17 cellular contexts compared by ENCODE assay signal in genomic region chr12:6188954-6189353, GRCh38. TPM values are rescaled to one million over a fixed set of nuclear protein-coding genes. Genes with fewer than 3 reads are reported as not detected.
DNase-seq lines count a peak whose midpoint lies in the region; ATAC-seq and TF ChIP-seq lines count a peak whose summit lies in the region.
"Had no signal": no experiment of that assay in that cellular context is flagged by ENCODE, and none has a peak within 500 bp of the region (broad histone marks: within the 10 kb centered on the region; RNA-seq: fewer than 3 reads in every experiment).

No MANE protein-coding gene starts in this region.

- H3K9me2 ChIP-seq in MM.1S (replicated peaks; ENCODE audit: insufficient read depth, low read length) = no peaks in the 10 kb centered on the region
- H3K9me2 ChIP-seq: SK-N-SH had no signal

- H3K4me3 ChIP-seq in DND-41 (ENCODE audit: low read depth in 1 of 2, low read length in 2 of 2) (no peak overlapping the region), thymus (ENCODE audit: low read length) (no peak overlapping the region), MM.1S (ENCODE audit: low read length) (no peak overlapping the region)

- H3K4me1 ChIP-seq in DND-41 (ENCODE audit: insufficient read depth, low read length) (no peaks in the 10 kb centered on the region), thymus (ENCODE audit: control insufficient read depth, insufficient read depth, low read length) (peaks cover 20% of the 10 kb centered on the region), MM.1S (ENCODE audit: low read length) (peaks cover under 1% of the 10 kb centered on the region; the same call in 1 of the 2 replicates)

- H2AFZ ChIP-seq in DND-41 (ENCODE audit: low read depth, low read length) = no peak overlapping the region
- no peak overlapping the region for H2AFZ ChIP-seq in MM.1S (ENCODE audit: low read length)

- no peaks in the 10 kb centered on the region for H3K9me3 ChIP-seq in DND-41 (ENCODE audit: insufficient read depth, low read length, severe bottlenecking)
- H3K9me3 ChIP-seq in thymus (ENCODE audit: control insufficient read depth) = no peaks in the 10 kb centered on the region
- no peaks in the 10 kb centered on the region for H3K9me3 ChIP-seq in MM.1S (replicated peaks; ENCODE audit: insufficient read depth, low read length)
- H3K9me3 ChIP-seq: SK-N-SH had no signal

- H3K36me3 Mint-ChIP-seq in WTC11 (no peaks in the 10 kb centered on the region), naive B cell (no peaks in the 10 kb centered on the region)

- ATAC-seq in DND-41 (ENCODE audit: insufficient read depth, low read depth) (0 out of 3 replicates have a peak, but pooled peaks have one; percentile 12), WTC11 (no peak), naive B cell (ENCODE audit: low read depth in 2 of 2) (peak; percentile 77 to 80)
- ATAC-seq: Panc1 had no signal

- no peaks in the 10 kb centered on the region for H3F3A ChIP-seq in MM.1S (ENCODE audit: insufficient read depth, low read length)

- 9% methylated on average over 4 of the region's 4 CpGs for WGBS in thymus

- H3K27me3 Mint-ChIP-seq in WTC11 (ENCODE audit: low read depth) (no peaks in the 10 kb centered on the region; the same call in 1 of the 2 replicates), naive B cell (peaks cover 32 to 42% (median 41%) of the 10 kb centered on the region in 3 donors)

- POLR2A ChIA-PET in WTC11 (lab: Charles Lee) = no interaction called here

- CTCF ChIA-PET in WTC11 (lab: Charles Lee) = interaction anchor here (0.7 to 1.6 kb wide), 5 partner anchors 88 to 133 kb away, joined by 3 to 4 read pairs (median 3); no protein-coding TSS in a partner anchor

- no peaks in the 10 kb centered on the region for H3K36me3 ChIP-seq in DND-41 (ENCODE audit: insufficient read depth, low read length)
- H3K36me3 ChIP-seq in thymus (ENCODE audit: control insufficient read depth, insufficient read depth) = no peaks in the 10 kb centered on the region
- H3K36me3 ChIP-seq in MM.1S (replicated peaks; ENCODE audit: insufficient read depth, low read length) = no peaks in the 10 kb centered on the region

- H3K27ac Mint-ChIP-seq in WTC11 = 0 out of 2 replicates have a peak overlapping the region, but pooled peaks have one; percentile 23
- H3K27ac Mint-ChIP-seq in naive B cell = peak overlapping the region in 1 of 6 donors; percentile 77

- no peak for TF ChIP-seq CTCF in DND-41 (IDR thresholded peaks at IDR 0.05; ENCODE audit: borderline replicate concordance, extremely low read depth, low read length, poor library complexity, severe bottlenecking)
- no peak for TF ChIP-seq CTCF in WTC11 (IDR thresholded peaks at IDR 0.05)
- no peak for TF ChIP-seq CTCF in MM.1S (IDR thresholded peaks at IDR 0.05; ENCODE audit: low read length)

- H3K4me1 Mint-ChIP-seq in WTC11 (peaks cover 34% of the 10 kb centered on the region), naive B cell (peaks cover 16 to 32% (median 16%) of the 10 kb centered on the region in 3 donors)

- H3K27ac ChIP-seq in DND-41 (ENCODE audit: low read length) (no peak overlapping the region), thymus (ENCODE audit: low read depth) (peak overlapping the region; percentile 69), MM.1S (ENCODE audit: low read length) (no peak overlapping the region)

- H3K4me3 Mint-ChIP-seq in WTC11 (no peak overlapping the region), naive B cell (peak overlapping the region in 1 of 8 donors; percentile 43)

- H4K20me1 ChIP-seq in DND-41 (ENCODE audit: insufficient read depth, low read length) (no peaks in the 10 kb centered on the region), MM.1S (ENCODE audit: insufficient read depth, low read length) (no peaks in the 10 kb centered on the region)

- DNase-seq in DND-41 = no peak
- no peak for DNase-seq in WTC11 (ENCODE audit: low spot score)
- peak; percentile 41 for DNase-seq in naive B cell
- no peak for DNase-seq in mucosa of gallbladder (ENCODE audit: low spot score)
- no peak for DNase-seq in T-helper 1 cell
- DNase-seq in MM.1S = no peak
- no peak for DNase-seq in NCI-H2227 (lab: John Stamatoyannopoulos, UW; ENCODE audit: unreplicated experiment)
- DNase-seq: HCEC 1CT, IMR-90, MV-4-11, NCI-H1436 treated with DMSO at 0.1 percent for 48 hours, NCI-H446, NCI-H774, Right ventricle myocardium superior, SK-N-SH had no signal

- H3K9ac ChIP-seq in DND-41 (ENCODE audit: low read depth, low read length) (no peak overlapping the region), MM.1S (ENCODE audit: low read length) (no peak overlapping the region)
- H3K9ac ChIP-seq: SK-N-SH had no signal

- H3K27me3 ChIP-seq in DND-41 (ENCODE audit: insufficient read depth, low read length, poor library complexity) = peaks cover 24% of the 10 kb centered on the region
- no peaks in the 10 kb centered on the region for H3K27me3 ChIP-seq in thymus (ENCODE audit: control insufficient read depth, insufficient read depth)
- H3K27me3 ChIP-seq in MM.1S (replicated peaks; ENCODE audit: insufficient read depth, low read length) = peaks cover 6% of the 10 kb centered on the region; the same call in 1 of the 2 replicates

- H3K4me2 ChIP-seq in DND-41 (ENCODE audit: insufficient read depth, low read length) = no peak overlapping the region
- H3K4me2 ChIP-seq in MM.1S (ENCODE audit: low read depth, low read length) = no peak overlapping the region
- H3K4me2 ChIP-seq: SK-N-SH had no signal

- H3K79me2 ChIP-seq in DND-41 (ENCODE audit: insufficient read depth, low read length) = no peaks in the 10 kb centered on the region
- no peaks in the 10 kb centered on the region for H3K79me2 ChIP-seq in MM.1S (ENCODE audit: low read length)

- H3K9me3 Mint-ChIP-seq in WTC11 (peaks cover 9% of the 10 kb centered on the region), naive B cell (no peaks in the 10 kb centered on the region)

TF ChIP-seq in WTC11, 78 proteins besides CTCF, POLR2A, EP300 and RAD21 (continues in another document):
- no peak for TF ChIP-seq SMAD3 (CRISPR knock-in tag; IDR thresholded peaks at IDR 0.05; ENCODE audit: borderline replicate concordance)
- no peak for TF ChIP-seq HMGA2 (CRISPR knock-in tag; IDR thresholded peaks at IDR 0.05)
- TF ChIP-seq IRF1 (CRISPR knock-in tag; IDR thresholded peaks at IDR 0.05) = no peak
- no peak for TF ChIP-seq MXD4 (CRISPR knock-in tag; IDR thresholded peaks at IDR 0.05; ENCODE audit: borderline replicate concordance)
- no peak for TF ChIP-seq ZBTB43 (CRISPR knock-in tag; IDR thresholded peaks at IDR 0.05)
- TF ChIP-seq RELA (CRISPR knock-in tag; IDR thresholded peaks at IDR 0.05; ENCODE audit: borderline replicate concordance) = no peak
- TF ChIP-seq ZNF121 (CRISPR knock-in tag; IDR thresholded peaks at IDR 0.05) = no peak
- TF ChIP-seq, protein P1, sequence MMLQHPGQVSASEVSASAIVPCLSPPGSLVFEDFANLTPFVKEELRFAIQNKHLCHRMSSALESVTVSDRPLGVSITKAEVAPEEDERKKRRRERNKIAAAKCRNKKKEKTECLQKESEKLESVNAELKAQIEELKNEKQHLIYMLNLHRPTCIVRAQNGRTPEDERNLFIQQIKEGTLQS (CRISPR knock-in tag; conservative IDR thresholded peaks at IDR 0.05) = no peak
- no peak for TF ChIP-seq AR (CRISPR knock-in tag; IDR thresholded peaks at IDR 0.05)

RNA-seq across cellular contexts. Expression of gene CD9, which starts 11.2 kb away (rescaled TPM):
- total RNA-seq in WTC11 (2021) = 241 to 260 TPM (median 251 TPM) in 3 replicates
- 100 to 1,000 TPM in 2 of 6 donors, 10 to 100 TPM in 4; 32.7 to 186 (median 69.9) TPM for polyA plus RNA-seq in naive B cell (ENCODE audit: low read depth in 6 of 6)
- 198 TPM for polyA plus RNA-seq in thymus
- total RNA-seq in mucosa of gallbladder = 139 TPM
